1 cellular context compared by ENCODE assay signal in genomic region chr22:43088979-43089717, GRCh38.
TF ChIP-seq lines count a peak whose summit lies in the region.

Gene TTLL1 (minus strand): TSS chr22:43089391. CDS start chr22:43075586, 13,805 bp downstream.

TF ChIP-seq in IMR-90, 13 proteins besides CTCF, POLR2A, EP300 and RAD21:
- TF ChIP-seq MAZ (IDR thresholded peaks at IDR 0.05; ENCODE audit: borderline replicate concordance, low read depth, low read length) (peak; percentile 89; the same call in 1 of the 2 replicates), FOS (IDR thresholded peaks at IDR 0.05; ENCODE audit: low read depth, low read length) (no peak), MXI1 (IDR thresholded peaks at IDR 0.05; ENCODE audit: borderline replicate concordance, low read depth, low read length) (0 out of 2 replicates have a peak, but pooled peaks have one; percentile 61), RFX5 (IDR thresholded peaks at IDR 0.05; ENCODE audit: low read depth, low read length) (no peak), SMC3 (IDR thresholded peaks at IDR 0.05; ENCODE audit: low read depth, low read length) (no peak), CHD1 (IDR thresholded peaks at IDR 0.05; ENCODE audit: low read depth, low read length) (no peak), CEBPB (IDR thresholded peaks at IDR 0.05; ENCODE audit: low read depth, low read length) (peak; percentile 62)
